In the genomic region with DNA sequence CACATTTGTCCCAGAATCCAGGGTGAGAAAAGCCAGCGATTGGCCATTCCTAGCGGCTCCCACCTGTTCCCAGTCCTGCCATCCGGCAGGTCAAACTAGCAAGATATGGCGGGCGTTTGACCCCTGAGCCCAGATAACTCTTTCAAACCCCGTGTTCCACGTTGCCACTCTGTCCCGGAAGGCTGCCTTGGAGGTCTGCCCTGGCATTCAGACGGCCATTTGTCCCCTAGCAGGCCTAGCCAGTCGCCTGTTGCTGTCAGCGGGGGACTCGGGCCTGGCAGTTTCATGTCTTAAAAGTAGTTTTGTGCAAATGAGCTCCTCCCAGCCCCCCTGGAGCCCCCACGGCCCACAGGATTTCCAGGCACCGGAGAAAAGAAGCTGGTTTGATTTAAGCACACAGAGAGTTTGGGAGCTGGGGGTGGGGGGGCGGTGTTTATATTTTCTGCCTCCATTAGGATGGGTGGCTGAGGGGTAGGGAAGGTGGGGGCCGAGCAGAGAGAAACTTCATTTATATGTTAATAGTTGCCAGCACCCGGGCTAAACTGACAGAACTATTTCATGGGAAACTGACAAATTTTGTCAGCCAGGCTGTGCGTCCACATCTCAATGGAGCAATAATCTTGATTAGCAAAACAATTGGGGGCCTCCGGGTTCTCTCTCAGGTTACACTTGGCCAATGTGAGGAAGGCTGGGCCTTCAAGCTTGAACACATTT, we compare ENCODE assay signal across 24 cellular contexts.
DNase-seq lines count a peak whose midpoint lies in the region; TF ChIP-seq lines count a peak whose summit lies in the region.
"Had no signal": no experiment of that assay in that cellular context is flagged by ENCODE, and none has a peak within 500 bp of the region (broad histone marks: within the 10 kb centered on the region; RNA-seq: fewer than 3 reads in every experiment).

No MANE protein-coding gene starts in this region.

- no peaks in the 10 kb centered on the region for H3K27me3 ChIP-seq in mammary epithelial cell (ENCODE audit: insufficient read depth, low read length)
- H3K27me3 ChIP-seq in vagina = no peaks in the 10 kb centered on the region
- H3K27me3 ChIP-seq: BLaER1 had no signal

- H3K36me3 ChIP-seq in mammary epithelial cell (ENCODE audit: insufficient read depth, low read length) (no peaks in the 10 kb centered on the region), vagina (no peaks in the 10 kb centered on the region)
- H3K36me3 ChIP-seq: BLaER1, breast epithelium, neutrophil had no signal

- no peak overlapping the region for H3K4me3 ChIP-seq in mammary epithelial cell (replicated peaks in 1 of 3; ENCODE audit: insufficient read depth in 1 of 3, low read depth in 2 of 3, low read length in 3 of 3)
- H3K4me3 ChIP-seq in fibroblast of pulmonary artery (replicated peaks; ENCODE audit: low read depth, low read length) = no peak overlapping the region
- H3K4me3 ChIP-seq in vagina = no peak overlapping the region
- H3K4me3 ChIP-seq: BLaER1, breast epithelium, coronary artery, K562 had no signal

- CTCF ChIA-PET in mammary epithelial cell (lab: Charles Lee; ENCODE audit: low non-redundant PET) = no interaction called here
- CTCF ChIA-PET in MCF 10A (lab: Yijun Ruan, JAX) = no interaction called here
- CTCF ChIA-PET in HEK293T (lab: Yijun Ruan, JAX) = no interaction called here

- H2AFZ ChIP-seq in mammary epithelial cell (ENCODE audit: low read depth, low read length) = peak overlapping the region; percentile 16

- WGBS in mammary epithelial cell (ENCODE audit: low coverage, missing lambda C conversion rate) = 68% methylated on average over 6 of the region's 19 CpGs

- DNase-seq in mammary epithelial cell = no peak
- DNase-seq in MCF 10A (ENCODE audit: unreplicated experiment) = no peak
- DNase-seq in fibroblast of pulmonary artery (ENCODE audit: low read depth) = peak; percentile 13
- DNase-seq in vagina (ENCODE audit: extremely low spot score in 2 of 2) = no peak
- DNase-seq in HEK293T (ENCODE audit: extremely low spot score) = no peak
- DNase-seq in 8988T = no peak
- DNase-seq in G401 (ENCODE audit: low spot score) = no peak
- DNase-seq: activated CD4-positive, alpha-beta T cell treated with anti-CD3 and anti-CD28 coated beads, Interleukin-2, amount 10 ng/mL, durations not matched to agents 24 days and 14 days; activated CD8-positive, alpha-beta memory T cell treated with anti-CD3 and anti-CD28 coated beads, Interleukin-2, amount 10 ng/mL, durations not matched to agents 7 days and 5 days; activated naive CD8-positive, alpha-beta T cell treated with anti-CD3 and anti-CD28 coated beads, Interleukin-2, amount 10 ng/mL, durations not matched to agents 7 days and 5 days; MV-4-11; NCI-H187 treated with DMSO at 0.1 percent for 48 hours; NCI-H2227 treated with DMSO at 0.1 percent for 48 hours; NCI-H774; OCI-M1; stimulated activated CD8-positive, alpha-beta memory T cell treated with anti-CD3 and anti-CD28 coated beads, Interleukin-4, amount 100 ng/mL, for 48 hours had no signal

- intact Hi-C loops in mammary epithelial cell (cut with micrococcal nuclease) (no loop called here), MCF 10A (cut with micrococcal nuclease) (no loop called here), vagina (cut with DNase I) (no loop called here)

- H3K4me1 ChIP-seq in mammary epithelial cell (ENCODE audit: insufficient read depth, low read length) (no peaks in the 10 kb centered on the region), vagina (peaks cover 13% of the 10 kb centered on the region)
- H3K4me1 ChIP-seq: breast epithelium had no signal

- H3K9me3 Mint-ChIP-seq in MCF 10A (ENCODE audit: unreplicated experiment) = no peaks in the 10 kb centered on the region
- H3K9me3 Mint-ChIP-seq in nephron = peaks cover 6% of the 10 kb centered on the region
- H3K9me3 Mint-ChIP-seq: activated naive CD8-positive, alpha-beta T cell treated with anti-CD3 and anti-CD28 coated beads, Interleukin-2, amount 10 ng/mL, durations not matched to agents 7 days and 5 days had no signal

- no peaks in the 10 kb centered on the region for H4K20me1 ChIP-seq in mammary epithelial cell (ENCODE audit: insufficient read depth, low read length)
- H4K20me1 ChIP-seq: BLaER1 had no signal

- H3K4me1 Mint-ChIP-seq in MCF 10A (ENCODE audit: insufficient read depth, unreplicated experiment) = peaks cover 7% of the 10 kb centered on the region
- H3K4me1 Mint-ChIP-seq in nephron = peaks cover 6% of the 10 kb centered on the region
- H3K4me1 Mint-ChIP-seq: activated CD4-positive, alpha-beta T cell treated with anti-CD3 and anti-CD28 coated beads, Interleukin-2, amount 10 ng/mL, durations not matched to agents 24 days and 14 days; activated CD8-positive, alpha-beta memory T cell treated with anti-CD3 and anti-CD28 coated beads, Interleukin-2, amount 10 ng/mL, durations not matched to agents 7 days and 5 days; activated naive CD8-positive, alpha-beta T cell treated with anti-CD3 and anti-CD28 coated beads, Interleukin-2, amount 10 ng/mL, durations not matched to agents 7 days and 5 days; mesothelial cell of epicardium had no signal

- TF ChIP-seq CTCF in mammary epithelial cell (conservative IDR thresholded peaks at IDR 0.05 in 1 of 2, IDR thresholded peaks at IDR 0.05 in 1 of 2; ENCODE audit: extremely low read depth in 1 of 2, insufficient read depth in 1 of 2, low read depth in 1 of 2, low read length in 2 of 2) = no peak
- TF ChIP-seq CTCF in MCF 10A (IDR thresholded peaks at IDR 0.05; ENCODE audit: unreplicated experiment) = no peak
- TF ChIP-seq CTCF in fibroblast of pulmonary artery (IDR thresholded peaks at IDR 0.05; ENCODE audit: low read length, missing control alignments) = no peak
- TF ChIP-seq CTCF in nephron (IDR thresholded peaks at IDR 0.05; ENCODE audit: unreplicated experiment in 3 of 3) = no peak
- no peak for TF ChIP-seq CTCF in vagina (IDR thresholded peaks at IDR 0.05)

- dilution Hi-C loops in mammary epithelial cell (cut with HindIII; ENCODE audit: low sequenced_read_pairs) = no loop called here

- H3K27ac ChIP-seq in mammary epithelial cell (ENCODE audit: insufficient read depth, low read depth, low read length) = no peak overlapping the region
- peak overlapping the region; percentile 58 for H3K27ac ChIP-seq in vagina
- H3K27ac ChIP-seq: 22Rv1, BLaER1, breast epithelium, coronary artery, neutrophil had no signal

- BruUV-seq in mammary epithelial cell (replicated peaks; lab: Mats Ljungman, UMichigan) = no TSS peak
- no TSS peak for BruUV-seq in MCF 10A (replicated peaks; lab: Mats Ljungman, UMichigan)

- H3K27ac Mint-ChIP-seq in MCF 10A (ENCODE audit: low read depth, unreplicated experiment) (no peak overlapping the region), nephron (peak overlapping the region in 2 of 3 experiments; percentile 21 to 68)
- H3K27ac Mint-ChIP-seq: activated CD4-positive, alpha-beta T cell treated with anti-CD3 and anti-CD28 coated beads, Interleukin-2, amount 10 ng/mL, durations not matched to agents 24 days and 14 days; activated CD8-positive, alpha-beta memory T cell treated with anti-CD3 and anti-CD28 coated beads, Interleukin-2, amount 10 ng/mL, durations not matched to agents 7 days and 5 days; activated naive CD8-positive, alpha-beta T cell treated with anti-CD3 and anti-CD28 coated beads, Interleukin-2, amount 10 ng/mL, durations not matched to agents 7 days and 5 days; mesothelial cell of epicardium had no signal

- H3K27me3 Mint-ChIP-seq in MCF 10A (ENCODE audit: insufficient read depth, unreplicated experiment) = no peaks in the 10 kb centered on the region
- H3K27me3 Mint-ChIP-seq in nephron (ENCODE audit: low read depth) = peaks cover 12% of the 10 kb centered on the region
- H3K27me3 Mint-ChIP-seq: activated CD4-positive, alpha-beta T cell treated with anti-CD3 and anti-CD28 coated beads, Interleukin-2, amount 10 ng/mL, durations not matched to agents 24 days and 14 days; activated CD8-positive, alpha-beta memory T cell treated with anti-CD3 and anti-CD28 coated beads, Interleukin-2, amount 10 ng/mL, durations not matched to agents 7 days and 5 days; activated naive CD8-positive, alpha-beta T cell treated with anti-CD3 and anti-CD28 coated beads, Interleukin-2, amount 10 ng/mL, durations not matched to agents 7 days and 5 days had no signal

- POLR2A ChIA-PET in MCF 10A (lab: Yijun Ruan, JAX) = no interaction called here
- POLR2A ChIA-PET in HEK293T (lab: Yijun Ruan, JAX) = no interaction called here

- no peaks in the 10 kb centered on the region for H3K9me3 ChIP-seq in mammary epithelial cell (replicated peaks; ENCODE audit: insufficient read depth, low read length)
- H3K9me3 ChIP-seq in vagina = no peaks in the 10 kb centered on the region
- H3K9me3 ChIP-seq: neutrophil had no signal

- H3K79me2 ChIP-seq in mammary epithelial cell (ENCODE audit: insufficient read depth, low read length) = no peaks in the 10 kb centered on the region

- no peak overlapping the region for H3K4me2 ChIP-seq in mammary epithelial cell (ENCODE audit: insufficient read depth, low read depth, low read length)

- in situ Hi-C loops in mammary epithelial cell (cut with MboI; ENCODE audit: low sequenced_read_pairs in 2 of 2) = no loop called here
- in situ Hi-C loops in G401 (cut with HindIII; ENCODE audit: low sequenced_read_pairs) = no loop called here

- no peaks in the 10 kb centered on the region for H3K36me3 Mint-ChIP-seq in MCF 10A (ENCODE audit: insufficient read depth, unreplicated experiment)
- H3K36me3 Mint-ChIP-seq in nephron (ENCODE audit: low read depth) = no peaks in the 10 kb centered on the region
- H3K36me3 Mint-ChIP-seq: activated CD8-positive, alpha-beta memory T cell treated with anti-CD3 and anti-CD28 coated beads, Interleukin-2, amount 10 ng/mL, durations not matched to agents 7 days and 5 days; activated naive CD8-positive, alpha-beta T cell treated with anti-CD3 and anti-CD28 coated beads, Interleukin-2, amount 10 ng/mL, durations not matched to agents 7 days and 5 days; mesothelial cell of epicardium had no signal

- no peak overlapping the region for H3K9ac ChIP-seq in mammary epithelial cell (ENCODE audit: insufficient read depth, low read length)
- H3K9ac ChIP-seq: BLaER1 had no signal

- H3K4me3 Mint-ChIP-seq in MCF 10A (ENCODE audit: unreplicated experiment) = no peak overlapping the region
- H3K4me3 Mint-ChIP-seq in nephron = peak overlapping the region in 1 of 3 experiments; percentile 27
- H3K4me3 Mint-ChIP-seq: activated CD4-positive, alpha-beta T cell treated with anti-CD3 and anti-CD28 coated beads, Interleukin-2, amount 10 ng/mL, durations not matched to agents 24 days and 14 days; activated CD8-positive, alpha-beta memory T cell treated with anti-CD3 and anti-CD28 coated beads, Interleukin-2, amount 10 ng/mL, durations not matched to agents 7 days and 5 days; activated naive CD8-positive, alpha-beta T cell treated with anti-CD3 and anti-CD28 coated beads, Interleukin-2, amount 10 ng/mL, durations not matched to agents 7 days and 5 days; mesothelial cell of epicardium had no signal

- no peak for TF ChIP-seq POLR2A in vagina (IDR thresholded peaks at IDR 0.05)

TF ChIP-seq in HEK293T, 16 proteins besides CTCF, POLR2A, EP300 and RAD21 (continues in another document):
- TF ChIP-seq TARDBP (IDR thresholded peaks at IDR 0.05) (no peak), LEF1 (IDR thresholded peaks at IDR 0.05; ENCODE audit: borderline replicate concordance) (no peak), NFRKB (IDR thresholded peaks at IDR 0.05) (no peak), FOXA1 (IDR thresholded peaks at IDR 0.05) (no peak), L3MBTL2 (conservative IDR thresholded peaks at IDR 0.05) (no peak), SP1 (IDR thresholded peaks at IDR 0.05) (no peak)
